In the genomic region with DNA sequence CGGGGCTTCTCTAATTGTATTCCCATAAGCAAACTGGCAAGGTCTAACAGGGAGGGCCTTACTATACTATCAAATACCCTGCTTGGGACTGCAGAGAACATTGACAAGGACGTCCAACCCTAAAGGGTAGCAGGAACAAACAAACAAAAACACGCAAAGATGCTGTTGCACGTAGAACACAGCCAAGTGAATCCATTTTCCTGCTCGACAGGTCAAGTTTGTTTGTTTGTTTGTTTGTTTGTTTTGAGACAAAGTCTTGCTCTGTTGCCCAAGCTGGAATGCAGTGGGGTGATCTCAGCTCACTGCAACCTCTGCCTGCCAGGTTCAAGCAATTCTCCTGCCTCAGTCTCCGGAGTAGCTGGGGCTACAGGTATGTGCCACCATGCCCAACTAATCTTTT, we compare ENCODE assay signal across 18 cellular contexts.
DNase-seq lines count a peak whose midpoint lies in the region; ATAC-seq, FAIRE-seq and TF ChIP-seq lines count a peak whose summit lies in the region.
"Had no signal": no experiment of that assay in that cellular context is flagged by ENCODE, and none has a peak within 500 bp of the region (broad histone marks: within the 10 kb centered on the region; RNA-seq: fewer than 3 reads in every experiment).

No MANE protein-coding gene starts in this region.

- ATAC-seq in K562, result no peak
- ATAC-seq: CD8-positive, alpha-beta T cell; HCT116 had no signal

- H3K56ac ChIP-seq in H9 (ENCODE audit: insufficient read length, low read depth, low read length), result no peak overlapping the region

- H2BK20ac ChIP-seq in H9 (ENCODE audit: low read depth, low read length, poor library complexity, severe bottlenecking), result no peak overlapping the region

- no peaks in the 10 kb centered on the region for H3K9me2 ChIP-seq in OCI-LY7 (ENCODE audit: insufficient read depth, low read length)

- BruUV-seq in OCI-LY7 (replicated peaks; lab: Mats Ljungman, UMichigan), result no TSS peak
- BruUV-seq in K562 (replicated peaks; lab: Mats Ljungman, UMichigan), result no TSS peak

- CTCF ChIA-PET in OCI-LY7 (lab: Charles Lee; ENCODE audit: unreplicated experiment) (interaction anchor here (0.5 kb wide), 1 partner anchor 87 kb away, joined by 3 read pairs; no protein-coding TSS in a partner anchor), K562 (lab: Yijun Ruan, JAX; ENCODE audit: low intra/inter-chr PET ratio) (interaction anchor here (0.6 kb wide), 1 partner anchor 12 kb away, joined by 4 read pairs; no protein-coding TSS in a partner anchor)

- H4K20me1 ChIP-seq in H9 (ENCODE audit: control insufficient read depth, insufficient read depth, insufficient read length) (no peaks in the 10 kb centered on the region), OCI-LY7 (ENCODE audit: insufficient read depth, low read length) (no peaks in the 10 kb centered on the region), K562 (replicated peaks; ENCODE audit: control insufficient read depth, insufficient read depth, low read length) (peaks cover 47% of the 10 kb centered on the region)

- H3K9me3 Mint-ChIP-seq in H9 (no peaks in the 10 kb centered on the region), HFFc6 (no peaks in the 10 kb centered on the region)
- H3K9me3 Mint-ChIP-seq: CD14-positive monocyte; CD8-positive, alpha-beta T cell had no signal

- no peaks in the 10 kb centered on the region for H3K23me2 ChIP-seq in H9 (ENCODE audit: insufficient read length, low read depth, low read length, poor library complexity, severe bottlenecking)

- H3K4me3 ChIP-seq in OCI-LY7 (ENCODE audit: low read depth, low read length, poor library complexity, severe bottlenecking), result no peak overlapping the region
- H3K4me3 ChIP-seq in K562, result no peak overlapping the region
- H3K4me3 ChIP-seq in sigmoid colon, result no peak overlapping the region

- TF ChIP-seq CTCF in H9 (conservative IDR thresholded peaks at IDR 0.05), result no peak
- no peak for TF ChIP-seq CTCF in OCI-LY7 (conservative IDR thresholded peaks at IDR 0.05; ENCODE audit: low read length)
- TF ChIP-seq CTCF in K562 (IDR thresholded peaks at IDR 0.05 in 2 of 3, conservative IDR thresholded peaks at IDR 0.05 in 1 of 3; ENCODE audit: insufficient read depth in 2 of 3, low read depth in 1 of 3, low read length in 3 of 3), result no peak
- TF ChIP-seq CTCF in sigmoid colon (IDR thresholded peaks at IDR 0.05), result no peak
- no peak for TF ChIP-seq CTCF in HFFc6 (IDR thresholded peaks at IDR 0.05)

- H3K9me3 ChIP-seq in H9 (ENCODE audit: control insufficient read depth, low read depth, low read length) (no peaks in the 10 kb centered on the region), OCI-LY7 (ENCODE audit: low read length) (no peaks in the 10 kb centered on the region), K562 (replicated peaks; ENCODE audit: control insufficient read depth, insufficient read depth, low read depth, low read length) (no peaks in the 10 kb centered on the region), sigmoid colon (no peaks in the 10 kb centered on the region)

- H4K8ac ChIP-seq in H9 (replicated peaks; ENCODE audit: insufficient read length, low read depth, low read length), result no peak overlapping the region

- H3K36me3 Mint-ChIP-seq in H9 (ENCODE audit: insufficient read depth in 1 of 3, low read depth in 3 of 3), result peaks cover 64 to 77% (median 76%) of the 10 kb centered on the region in 3 experiments
- peaks cover 29% of the 10 kb centered on the region for H3K36me3 Mint-ChIP-seq in HFFc6 (ENCODE audit: low read depth)

- TF ChIP-seq RAD21 in K562 (CRISPR knock-in tag; conservative IDR thresholded peaks at IDR 0.05 in 1 of 2, IDR thresholded peaks at IDR 0.05 in 1 of 2), result no peak

- DNase-seq in NCI-H2171 treated with DMSO at 0.1 percent for 48 hours (lab: John Stamatoyannopoulos, UW) (peak; percentile 29), NCI-H2171 (lab: John Stamatoyannopoulos, UW) (no peak), H9 (no peak), OCI-LY7 (ENCODE audit: low spot score) (no peak), K562 (ENCODE audit: extremely low read depth in 1 of 4, low spot score in 3 of 4) (no peak), sigmoid colon (no peak), DMS53 treated with DMSO at 0.1 percent for 48 hours (lab: John Stamatoyannopoulos, UW; ENCODE audit: unreplicated experiment) (no peak), HFFc6 (no peak)
- DNase-seq: 8988T; ACHN; CD8-positive, alpha-beta T cell; DMS153; DND-41; GF-D8 had no signal

- H2BK120ac ChIP-seq in H9 (ENCODE audit: low read depth, low read length, poor library complexity, severe bottlenecking), result no peak overlapping the region

- H3K4me3 Mint-ChIP-seq in H9 (no peak overlapping the region), HFFc6 (no peak overlapping the region)
- H3K4me3 Mint-ChIP-seq: B cell; CD14-positive monocyte; CD8-positive, alpha-beta T cell had no signal

- WGBS in H9 (ENCODE audit: extremely low coverage, insufficient read length, low lambda C conversion rate), result no CpG with 5 or more reads among the region's 6 CpGs
- WGBS in K562 (ENCODE audit: insufficient coverage, low coverage, missing lambda C conversion rate), result 89% methylated on average over 6 of the region's 6 CpGs
- 84 to 86% methylated on average over 6 of the region's 6 CpGs for WGBS in sigmoid colon, 2 donors

- no peak overlapping the region for H3K4ac ChIP-seq in H9 (ENCODE audit: low read depth, low read length)

- TF ChIP-seq EP300 in K562 (IDR thresholded peaks at IDR 0.05; ENCODE audit: low read length) (no peak), sigmoid colon (IDR thresholded peaks at IDR 0.05) (no peak)

- no peak for TF ChIP-seq POLR2A in K562 (conservative IDR thresholded peaks at IDR 0.05)
- no peak for TF ChIP-seq POLR2A in sigmoid colon (IDR thresholded peaks at IDR 0.05)

- H3K36me3 ChIP-seq in OCI-LY7 (ENCODE audit: insufficient read depth, low read length) (peaks cover 81% of the 10 kb centered on the region), K562 (ENCODE audit: control insufficient read depth, insufficient read depth, low read length) (peaks cover 94% of the 10 kb centered on the region), sigmoid colon (peaks cover 0 to 53% (median 20%) of the 10 kb centered on the region in 4 donors)

- H3K9me1 ChIP-seq in K562 (ENCODE audit: control insufficient read depth, insufficient read depth, low read length), result no peaks in the 10 kb centered on the region

- peaks cover 10% of the 10 kb centered on the region; the same call in 1 of the 2 replicates for H3K79me2 ChIP-seq in H9 (ENCODE audit: insufficient read depth, low read length)
- H3K79me2 ChIP-seq in OCI-LY7 (ENCODE audit: insufficient read depth, low read depth, low read length), result peaks cover 75% of the 10 kb centered on the region
- H3K79me2 ChIP-seq in K562 (ENCODE audit: control insufficient read depth, insufficient read depth, low read length), result peaks cover 93% of the 10 kb centered on the region

- H3K27me3 ChIP-seq in H9 (ENCODE audit: insufficient read depth, low read length) (no peaks in the 10 kb centered on the region), K562 (ENCODE audit: control insufficient read depth in 2 of 2, insufficient read depth in 2 of 2, low read length in 2 of 2) (no peaks in the 10 kb centered on the region), sigmoid colon (no peaks in the 10 kb centered on the region)

- H4K91ac ChIP-seq in H9 (ENCODE audit: insufficient read length, low read depth, low read length), result no peak overlapping the region

- H3K9ac ChIP-seq in H9 (ENCODE audit: extremely low read depth, insufficient read length, low read length) (no peak overlapping the region), K562 (ENCODE audit: insufficient read depth in 1 of 2, low read depth in 2 of 2, low read length in 2 of 2) (no peak overlapping the region)

- no peak overlapping the region for H2BK12ac ChIP-seq in H9 (ENCODE audit: insufficient read length, low read depth, low read length)

- peaks cover 6% of the 10 kb centered on the region for H3K79me1 ChIP-seq in H9 (ENCODE audit: insufficient read depth, low read depth, low read length, poor library complexity, severe bottlenecking)

- H3T11ph ChIP-seq in H9 (ENCODE audit: low read length), result no peak overlapping the region

- H3K4me1 Mint-ChIP-seq in H9 (peaks cover 15 to 30% of the 10 kb centered on the region in 2 experiments), HFFc6 (ENCODE audit: low read depth) (peaks cover 8% of the 10 kb centered on the region)

- H3K27me3 Mint-ChIP-seq in H9 (ENCODE audit: low read depth) (peaks cover 2% of the 10 kb centered on the region; the same call in 1 of the 2 replicates), HFFc6 (ENCODE audit: insufficient read depth) (no peaks in the 10 kb centered on the region; the same call in 1 of the 2 replicates)
- H3K27me3 Mint-ChIP-seq: B cell had no signal

- no peak overlapping the region for H4K5ac ChIP-seq in H9 (ENCODE audit: insufficient read length, low read depth, low read length)

- H3K4me1 ChIP-seq in H9 (ENCODE audit: insufficient read depth, low read length) (no peaks in the 10 kb centered on the region), OCI-LY7 (ENCODE audit: insufficient read depth, low read length, poor library complexity, severe bottlenecking) (peaks cover 92% of the 10 kb centered on the region), K562 (replicated peaks in 1 of 2; ENCODE audit: control insufficient read depth in 2 of 2, insufficient read depth in 2 of 2, low read length in 2 of 2) (no peaks in the 10 kb centered on the region), sigmoid colon (peaks cover 0 to 22% (median 8%) of the 10 kb centered on the region in 4 donors)

- H3K18ac ChIP-seq in H9 (ENCODE audit: insufficient read length, low read depth, low read length), result no peak overlapping the region

- intact Hi-C loops in OCI-LY7 (cut with micrococcal nuclease; ENCODE audit: unreplicated experiment) (no loop called here), K562 (cut with micrococcal nuclease) (no loop called here), sigmoid colon (cut with DNase I) (no loop called here)

- H3K23ac ChIP-seq in H9 (ENCODE audit: insufficient read length, low read depth, low read length), result no peak overlapping the region

- no peak for FAIRE-seq in K562 (lab: Jason Lieb, UNC)
- FAIRE-seq: D721Med had no signal

- no peak overlapping the region for H3K4me2 ChIP-seq in H9 (ENCODE audit: insufficient read depth, insufficient read length, low read length)
- H3K4me2 ChIP-seq in OCI-LY7 (ENCODE audit: low read length), result no peak overlapping the region
- no peak overlapping the region for H3K4me2 ChIP-seq in K562 (ENCODE audit: insufficient read depth, low read length)

- no peak overlapping the region for H3K27ac ChIP-seq in H9 (ENCODE audit: insufficient read length, low read depth, low read length)
- H3K27ac ChIP-seq in OCI-LY7 (ENCODE audit: low read depth, low read length, poor library complexity, severe bottlenecking), result peak overlapping the region; percentile 33
- H3K27ac ChIP-seq in K562 (ENCODE audit: extremely low read depth, low read depth, low read length), result no peak overlapping the region
- H3K27ac ChIP-seq in sigmoid colon, result no peak overlapping the region

- H3K27ac Mint-ChIP-seq in H9 (peak overlapping the region in 2 of 3 experiments; percentile 38 to 40; a peak in 2 of 7 replicates), HFFc6 (no peak overlapping the region)
- H3K27ac Mint-ChIP-seq: CD14-positive monocyte; CD8-positive, alpha-beta T cell had no signal

- no peak overlapping the region for H2AK5ac ChIP-seq in H9 (ENCODE audit: insufficient read length, low read length)

- POLR2A ChIA-PET in OCI-LY7 (lab: Charles Lee), result interaction anchor here (0.5 kb wide), 1 partner anchor 1669 kb away, joined by 3 read pairs; no protein-coding TSS in a partner anchor
- POLR2A ChIA-PET in K562 (lab: Yijun Ruan, JAX), result no interaction called here

- in situ Hi-C loops in K562 (cut with MboI), result no loop called here

- H2BK15ac ChIP-seq in H9 (ENCODE audit: low read depth, low read length), result no peak overlapping the region

- no peak overlapping the region for H3K14ac ChIP-seq in H9 (ENCODE audit: insufficient read depth, low read length)

- no peak overlapping the region for H2BK5ac ChIP-seq in H9 (ENCODE audit: insufficient read length, low read length)

- no peak overlapping the region for H2AFZ ChIP-seq in H9 (ENCODE audit: low read length)
- no peak overlapping the region for H2AFZ ChIP-seq in OCI-LY7 (ENCODE audit: low read length)
- H2AFZ ChIP-seq in K562 (ENCODE audit: low read depth, low read length), result no peak overlapping the region
